ENCODE assay signal across 8 cellular contexts in genomic region chr20:62406635-62407176, GRCh38. TPM values are rescaled to one million over a fixed set of nuclear protein-coding genes. Genes with fewer than 3 reads are reported as not detected.
DNase-seq lines count a peak whose midpoint lies in the region; ATAC-seq and TF ChIP-seq lines count a peak whose summit lies in the region.

No MANE protein-coding gene starts in this region.

- H3K4me1 Mint-ChIP-seq in CD4-positive, CD25-positive, alpha-beta regulatory T cell: peaks cover 0 to 42% (median 11%) of the 10 kb centered on the region in 4 donors
- H3K4me1 Mint-ChIP-seq in activated naive CD8-positive, alpha-beta T cell treated with anti-CD3 and anti-CD28 coated beads, Interleukin-2, amount 10 ng/mL, durations not matched to agents 7 days and 5 days: peaks cover 11% of the 10 kb centered on the region

- H3K4me3 ChIP-seq in CD4-positive, CD25-positive, alpha-beta regulatory T cell (ENCODE audit: low read depth, low read length): peak overlapping the region; percentile 37
- H3K4me3 ChIP-seq in right lobe of liver: peak overlapping the region; percentile 55 to 68 (median 64)
- H3K4me3 ChIP-seq in upper lobe of left lung: peak overlapping the region; percentile 54 to 76 (median 72)

- no peaks in the 10 kb centered on the region for H3K27me3 ChIP-seq in CD4-positive, CD25-positive, alpha-beta regulatory T cell (ENCODE audit: control insufficient read depth, insufficient read depth, low read length)
- H3K27me3 ChIP-seq in right lobe of liver (no peaks in the 10 kb centered on the region), upper lobe of left lung (no peaks in the 10 kb centered on the region)

- TF ChIP-seq EP300 in upper lobe of left lung (IDR thresholded peaks at IDR 0.05): no peak

- H3K27ac Mint-ChIP-seq in CD4-positive, CD25-positive, alpha-beta regulatory T cell: peak overlapping the region in 1 of 3 donors; percentile 41
- no peak overlapping the region for H3K27ac Mint-ChIP-seq in activated naive CD8-positive, alpha-beta T cell treated with anti-CD3 and anti-CD28 coated beads, Interleukin-2, amount 10 ng/mL, durations not matched to agents 7 days and 5 days

- no peaks in the 10 kb centered on the region for H3K36me3 Mint-ChIP-seq in CD4-positive, CD25-positive, alpha-beta regulatory T cell
- no peaks in the 10 kb centered on the region for H3K36me3 Mint-ChIP-seq in activated naive CD8-positive, alpha-beta T cell treated with anti-CD3 and anti-CD28 coated beads, Interleukin-2, amount 10 ng/mL, durations not matched to agents 7 days and 5 days

- H3K9me3 ChIP-seq in CD4-positive, CD25-positive, alpha-beta regulatory T cell (ENCODE audit: control insufficient read depth in 2 of 2, low read length in 2 of 2): no peaks in the 10 kb centered on the region
- no peaks in the 10 kb centered on the region for H3K9me3 ChIP-seq in right lobe of liver
- H3K9me3 ChIP-seq in upper lobe of left lung: no peaks in the 10 kb centered on the region

- no peak for DNase-seq in CD4-positive, CD25-positive, alpha-beta regulatory T cell
- no peak for DNase-seq in activated naive CD8-positive, alpha-beta T cell treated with anti-CD3 and anti-CD28 coated beads, Interleukin-2, amount 10 ng/mL, durations not matched to agents 7 days and 5 days
- DNase-seq in right lobe of liver: peak in 1 of 3 donors; percentile 65
- DNase-seq in upper lobe of left lung: peak in 1 of 2 donors; percentile 42
- no peak for DNase-seq in KBM-7
- DNase-seq in DMS 273 treated with DMSO at 0.1 percent for 48 hours (lab: John Stamatoyannopoulos, UW): no peak
- DNase-seq in NCI-H510A treated with DMSO at 0.1 percent for 48 hours (lab: John Stamatoyannopoulos, UW): no peak

- in situ Hi-C loops in KBM-7 (cut with MboI; ENCODE audit: low pct_unique_long_range_greater_than_20kb, low sequenced_read_pairs): no loop called here

- no CpG with 5 or more reads among the region's 42 CpGs for WGBS in right lobe of liver (ENCODE audit: insufficient coverage, low coverage, low lambda C conversion rate, missing lambda C conversion rate)
- WGBS in upper lobe of left lung, 2 donors: 0% methylated on average over 24 of the region's 42 CpGs; no CpG with 5 or more reads in 1 of the 2 donors

- H3K27ac ChIP-seq in CD4-positive, CD25-positive, alpha-beta regulatory T cell (ENCODE audit: insufficient read depth, low read length, poor library complexity, severe bottlenecking): peak overlapping the region; percentile 33
- H3K27ac ChIP-seq in right lobe of liver: no peak overlapping the region
- peak overlapping the region in 2 of 4 donors; percentile 58 to 78 for H3K27ac ChIP-seq in upper lobe of left lung

- H3K4me1 ChIP-seq in CD4-positive, CD25-positive, alpha-beta regulatory T cell (ENCODE audit: control insufficient read depth, insufficient read depth, low read length, poor library complexity, severe bottlenecking): peaks cover 37% of the 10 kb centered on the region
- H3K4me1 ChIP-seq in right lobe of liver: peaks cover 0 to 19% (median 6%) of the 10 kb centered on the region in 4 donors
- H3K4me1 ChIP-seq in upper lobe of left lung: peaks cover 28 to 39% (median 34%) of the 10 kb centered on the region in 4 donors

- TF ChIP-seq POLR2A in right lobe of liver (IDR thresholded peaks at IDR 0.05) (no peak), upper lobe of left lung (IDR thresholded peaks at IDR 0.05) (no peak)

- H3K4me3 Mint-ChIP-seq in CD4-positive, CD25-positive, alpha-beta regulatory T cell: peak overlapping the region; percentile 73 to 87 (median 80)
- H3K4me3 Mint-ChIP-seq in activated naive CD8-positive, alpha-beta T cell treated with anti-CD3 and anti-CD28 coated beads, Interleukin-2, amount 10 ng/mL, durations not matched to agents 7 days and 5 days: peak overlapping the region; percentile 83

- peaks cover 0 to 2% (median 0%) of the 10 kb centered on the region in 7 donors for H3K9me3 Mint-ChIP-seq in CD4-positive, CD25-positive, alpha-beta regulatory T cell
- no peaks in the 10 kb centered on the region for H3K9me3 Mint-ChIP-seq in activated naive CD8-positive, alpha-beta T cell treated with anti-CD3 and anti-CD28 coated beads, Interleukin-2, amount 10 ng/mL, durations not matched to agents 7 days and 5 days

- H3K36me3 ChIP-seq in CD4-positive, CD25-positive, alpha-beta regulatory T cell (ENCODE audit: control insufficient read depth, insufficient read depth, low read length): no peaks in the 10 kb centered on the region
- H3K36me3 ChIP-seq in right lobe of liver: no peaks in the 10 kb centered on the region
- no peaks in the 10 kb centered on the region for H3K36me3 ChIP-seq in upper lobe of left lung

- POLR2A ChIA-PET in activated naive CD8-positive, alpha-beta T cell treated with anti-CD3 and anti-CD28 coated beads, Interleukin-2, amount 10 ng/mL, durations not matched to agents 7 days and 5 days (lab: Charles Lee): interaction anchor here (0.5 kb wide), 1 partner anchor 396 kb away, joined by 3 read pairs; no protein-coding TSS in a partner anchor

- TF ChIP-seq CTCF in right lobe of liver (IDR thresholded peaks at IDR 0.05) (no peak), upper lobe of left lung (IDR thresholded peaks at IDR 0.05) (no peak)

- no peaks in the 10 kb centered on the region for H3K27me3 Mint-ChIP-seq in CD4-positive, CD25-positive, alpha-beta regulatory T cell
- peaks cover 3% of the 10 kb centered on the region for H3K27me3 Mint-ChIP-seq in activated naive CD8-positive, alpha-beta T cell treated with anti-CD3 and anti-CD28 coated beads, Interleukin-2, amount 10 ng/mL, durations not matched to agents 7 days and 5 days

- intact Hi-C loops in right lobe of liver (cut with DNase I): no loop called here

- ATAC-seq in CD4-positive, CD25-positive, alpha-beta regulatory T cell (ENCODE audit: low read depth in 2 of 2): no peak
- peak; percentile 8 for ATAC-seq in HG02610 (IDR thresholded peaks at IDR 0.05; ENCODE audit: unreplicated experiment)
- no peak for ATAC-seq in activated naive CD8-positive, alpha-beta T cell treated with anti-CD3 and anti-CD28 coated beads, Interleukin-2, amount 10 ng/mL, durations not matched to agents 7 days and 5 days (ENCODE audit: low read depth)
- peak in 2 of 4 donors; percentile 1 to 4 for ATAC-seq in right lobe of liver
- no peak for ATAC-seq in upper lobe of left lung (ENCODE audit: low FRiP score in 2 of 2)

RNA-seq across cellular contexts. Expression of gene CABLES2, which starts 0.4 kb away (rescaled TPM):
- 7.0 TPM for total RNA-seq in CD4-positive, CD25-positive, alpha-beta regulatory T cell
- polyA plus RNA-seq in CD4-positive, CD25-positive, alpha-beta regulatory T cell: 1 to 10 TPM in 2 of 4 donors, under 1 TPM in 2; 0.49 to 1.7 (median 1.1) TPM
- 10 to 100 TPM; 12.1 to 14.4 TPM for total RNA-seq in activated naive CD8-positive, alpha-beta T cell treated with anti-CD3 and anti-CD28 coated beads, Interleukin-2, amount 10 ng/mL, durations not matched to agents 7 days and 5 days
- total RNA-seq in right lobe of liver (1 to 10 TPM; 1.4 to 2.9 (median 2.5) TPM), upper lobe of left lung (1 to 10 TPM; 2.2 to 5.2 (median 4.0) TPM)

RNA-seq across cellular contexts. Expression of gene RPS21, which starts 19.8 kb away (rescaled TPM):
- 1,991 TPM for total RNA-seq in CD4-positive, CD25-positive, alpha-beta regulatory T cell
- polyA plus RNA-seq in CD4-positive, CD25-positive, alpha-beta regulatory T cell: 1,000 to 10,000 TPM; 1,945 to 3,094 (median 2,628) TPM
- total RNA-seq in activated naive CD8-positive, alpha-beta T cell treated with anti-CD3 and anti-CD28 coated beads, Interleukin-2, amount 10 ng/mL, durations not matched to agents 7 days and 5 days: 1,000 to 10,000 TPM; 2,045 to 2,157 TPM
- total RNA-seq in right lobe of liver (100 to 1,000 TPM; 339 to 696 (median 413) TPM), upper lobe of left lung (1,000 to 10,000 TPM in 3 of 6 donors, 100 to 1,000 TPM in 2, 10 to 100 TPM in 1; 94.6 to 1,381 (median 998) TPM)

RNA-seq across cellular contexts. Expression of gene RBBP8NL, which starts 20.6 kb away (rescaled TPM):
- total RNA-seq in CD4-positive, CD25-positive, alpha-beta regulatory T cell: not detected
- polyA plus RNA-seq in CD4-positive, CD25-positive, alpha-beta regulatory T cell: not detected
- not detected for total RNA-seq in activated naive CD8-positive, alpha-beta T cell treated with anti-CD3 and anti-CD28 coated beads, Interleukin-2, amount 10 ng/mL, durations not matched to agents 7 days and 5 days
- total RNA-seq in right lobe of liver (not detected), upper lobe of left lung (1 to 10 TPM in 4 of 6 donors, under 1 TPM in 1, not detected in 1; 0.51 to 6.3 (median 1.9) TPM)

RNA-seq across cellular contexts. Expression of gene LAMA5, which starts 39.6 kb away (rescaled TPM):
- 0.91 TPM for total RNA-seq in CD4-positive, CD25-positive, alpha-beta regulatory T cell
- polyA plus RNA-seq in CD4-positive, CD25-positive, alpha-beta regulatory T cell: under 1 TPM in 1 of 4 donors, not detected in 3; 0.30 TPM
- under 1 TPM; 0.54 to 0.80 TPM for total RNA-seq in activated naive CD8-positive, alpha-beta T cell treated with anti-CD3 and anti-CD28 coated beads, Interleukin-2, amount 10 ng/mL, durations not matched to agents 7 days and 5 days
- 10 to 100 TPM; 30.3 to 80.8 (median 47.1) TPM for total RNA-seq in right lobe of liver
- 1,000 to 10,000 TPM in 1 of 6 donors, 100 to 1,000 TPM in 5; 176 to 1,019 (median 307) TPM for total RNA-seq in upper lobe of left lung
